ENCODE assay signal across 14 cellular contexts in genomic region chr2:10267551-10268465, GRCh38. TPM values are rescaled to one million over a fixed set of nuclear protein-coding genes. Genes with fewer than 3 reads are reported as not detected.
DNase-seq lines count a peak whose midpoint lies in the region; ATAC-seq and TF ChIP-seq lines count a peak whose summit lies in the region.
"Had no signal": no experiment of that assay in that cellular context is flagged by ENCODE, and none has a peak within 500 bp of the region (broad histone marks: within the 10 kb centered on the region; RNA-seq: fewer than 3 reads in every experiment).

No MANE protein-coding gene starts in this region.

- H3K4me3 ChIP-seq in left lung, result no peak overlapping the region
- H3K4me3 ChIP-seq in thyroid gland (replicated peaks in 1 of 3), result no peak overlapping the region
- no peak overlapping the region for H3K4me3 ChIP-seq in CD4-positive, alpha-beta memory T cell (ENCODE audit: low read length in 2 of 2)

- H3K27me3 ChIP-seq in left lung, result no peaks in the 10 kb centered on the region
- H3K27me3 ChIP-seq in thyroid gland, result no peaks in the 10 kb centered on the region
- H3K27me3 ChIP-seq in CD4-positive, alpha-beta memory T cell (ENCODE audit: insufficient read depth, low read length), result no peaks in the 10 kb centered on the region

- peaks cover 1 to 7% (median 4%) of the 10 kb centered on the region in 4 donors for H3K4me1 Mint-ChIP-seq in CD4-positive, alpha-beta memory T cell

- no peak for ATAC-seq in left lung
- ATAC-seq in GM21825 (IDR thresholded peaks at IDR 0.05; ENCODE audit: unreplicated experiment), result no peak
- no peak for ATAC-seq in HG03196 (IDR thresholded peaks at IDR 0.05; ENCODE audit: unreplicated experiment)
- ATAC-seq: naive thymus-derived CD8-positive, alpha-beta T cell had no signal

- H3K27ac ChIP-seq in left lung (no peak overlapping the region), thyroid gland (no peak overlapping the region)
- H3K27ac ChIP-seq in CD4-positive, alpha-beta memory T cell (ENCODE audit: low read depth, low read length), result no peak overlapping the region
- H3K27ac ChIP-seq: RWPE1 had no signal

- TF ChIP-seq POLR2A in thyroid gland (IDR thresholded peaks at IDR 0.05), result no peak

- H3K36me3 ChIP-seq in left lung (no peaks in the 10 kb centered on the region), thyroid gland (no peaks in the 10 kb centered on the region)
- no peaks in the 10 kb centered on the region for H3K36me3 ChIP-seq in CD4-positive, alpha-beta memory T cell (ENCODE audit: insufficient read depth, low read length)

- no peaks in the 10 kb centered on the region for H3K9me3 ChIP-seq in left lung
- H3K9me3 ChIP-seq in thyroid gland, result no peaks in the 10 kb centered on the region
- H3K9me3 ChIP-seq in CD4-positive, alpha-beta memory T cell (ENCODE audit: control insufficient read depth in 1 of 2, low read length in 2 of 2), result no peaks in the 10 kb centered on the region

- no peak for TF ChIP-seq CTCF in left lung (IDR thresholded peaks at IDR 0.05)
- TF ChIP-seq CTCF in thyroid gland (IDR thresholded peaks at IDR 0.05), result no peak

- H3K4me1 ChIP-seq in left lung (peaks cover 0 to 15% of the 10 kb centered on the region in 2 donors), thyroid gland (no peaks in the 10 kb centered on the region)
- peaks cover 7% of the 10 kb centered on the region for H3K4me1 ChIP-seq in CD4-positive, alpha-beta memory T cell (ENCODE audit: insufficient read depth, low read length)

- no peak overlapping the region for H3K4me3 Mint-ChIP-seq in CD4-positive, alpha-beta memory T cell
- H3K4me3 Mint-ChIP-seq: activated naive CD8-positive, alpha-beta T cell; naive thymus-derived CD8-positive, alpha-beta T cell had no signal

- no peaks in the 10 kb centered on the region for H3K27me3 Mint-ChIP-seq in CD4-positive, alpha-beta memory T cell
- H3K27me3 Mint-ChIP-seq: activated naive CD8-positive, alpha-beta T cell had no signal

- DNase-seq in DMS153 (lab: John Stamatoyannopoulos, UW), result peak; percentile 14
- no peak for DNase-seq in DMS153 treated with DMSO at 0.1 percent for 48 hours (lab: John Stamatoyannopoulos, UW; ENCODE audit: unreplicated experiment)
- peak; percentile 24 for DNase-seq in cerebellum (ENCODE audit: low spot score)
- DNase-seq in left lung, result peak; percentile 33 to 76
- DNase-seq in thyroid gland, result peak; percentile 45 to 73
- no peak for DNase-seq in CD4-positive, alpha-beta memory T cell
- DNase-seq: COR-L47, MM.1S, NCI-H2227 treated with DMSO at 0.1 percent for 48 hours had no signal

- CTCF ChIA-PET in CD4-positive, alpha-beta memory T cell (lab: Charles Lee; ENCODE audit: partially characterized antibody), result interaction anchor here (0.9 to 4.5 kb wide), 4 partner anchors 140 to 167 kb away, joined by 3 to 103 read pairs (median 8); no protein-coding TSS in a partner anchor

- H3K9me3 Mint-ChIP-seq in CD4-positive, alpha-beta memory T cell, result peaks cover 0 to 2% (median 0%) of the 10 kb centered on the region in 8 donors
- H3K9me3 Mint-ChIP-seq: naive thymus-derived CD8-positive, alpha-beta T cell had no signal

- H3K27ac Mint-ChIP-seq in CD4-positive, alpha-beta memory T cell, result no peak overlapping the region
- H3K27ac Mint-ChIP-seq: activated naive CD8-positive, alpha-beta T cell had no signal

- intact Hi-C loops in left lung (cut with DNase I) (no loop called here), thyroid gland (cut with DNase I) (no loop called here)
- intact Hi-C loops in CD4-positive, alpha-beta memory T cell (cut with micrococcal nuclease), result no loop called here

- H3K36me3 Mint-ChIP-seq in CD4-positive, alpha-beta memory T cell, result no peaks in the 10 kb centered on the region
- H3K36me3 Mint-ChIP-seq: activated naive CD8-positive, alpha-beta T cell; naive thymus-derived CD8-positive, alpha-beta T cell had no signal

- WGBS in thyroid gland, 2 donors, result 84 to 90% methylated on average over 19 to 22 of the region's 34 CpGs

- POLR2A ChIA-PET in CD4-positive, alpha-beta memory T cell (lab: Charles Lee; ENCODE audit: partially characterized antibody), result interaction anchor here (4.5 kb wide), 1 partner anchor 141 kb away, joined by 31 read pairs; no protein-coding TSS in a partner anchor

RNA-seq across cellular contexts. Expression of gene HPCAL1, which starts 34.9 kb away (rescaled TPM):
- total RNA-seq in cerebellum (40.8 TPM), left lung (100 to 1,000 TPM; 107 to 108 TPM), thyroid gland (10 to 100 TPM; 39.9 to 84.2 (median 64.8) TPM)
- total RNA-seq in CD4-positive, alpha-beta memory T cell, result 10 to 100 TPM; 77.1 to 80.7 TPM
- polyA plus RNA-seq in CD4-positive, alpha-beta memory T cell, result 100 to 1,000 TPM; 100 to 114 TPM

Comparison
In these comparisons a context has a peak if more than half of its experiments do, and no peak if none do; other contexts are left out.
1. DNase-seq: peak in DMS153 (single experiment), cerebellum (single experiment), left lung (2 of 2) and thyroid gland (2 of 2); none in DMS153 treated with DMSO at 0.1 percent for 48 hours (single experiment) and CD4-positive, alpha-beta memory T cell (0 of 5).